In the genomic region with DNA sequence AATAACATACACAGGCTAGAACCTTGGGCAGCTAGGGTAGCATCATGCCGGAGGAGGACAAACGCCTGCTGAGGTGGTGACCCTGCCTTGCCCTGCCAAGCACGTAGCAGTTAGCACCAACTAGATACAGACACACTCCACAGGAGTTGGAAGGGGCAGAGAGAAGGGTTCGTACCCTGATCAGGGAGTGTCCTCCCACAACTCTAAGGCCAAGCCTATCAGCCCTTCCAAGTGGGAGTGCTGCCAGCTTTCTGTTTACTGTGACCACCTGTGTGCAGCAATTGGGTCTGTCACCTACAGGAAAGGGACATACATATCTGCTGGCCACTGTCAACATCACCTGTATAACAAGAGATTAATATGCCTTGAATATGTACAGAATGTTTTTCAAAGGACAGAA, we compare ENCODE assay signal across 11 cellular contexts. TPM values are rescaled to one million over a fixed set of nuclear protein-coding genes. Genes with fewer than 3 reads are reported as not detected.
A peak's percentile ranks its signal among the peaks of the same experiment; 100 is the strongest.
DNase-seq lines count a peak whose midpoint lies in the region; ATAC-seq and TF ChIP-seq lines count a peak whose summit lies in the region.
"Had no signal": no experiment of that assay in that cellular context is flagged by ENCODE, and none has a peak within 500 bp of the region (broad histone marks: within the 10 kb centered on the region; RNA-seq: fewer than 3 reads in every experiment).

No MANE protein-coding gene starts in this region.

- H3K9me2 ChIP-seq in GM23338 (ENCODE audit: insufficient read depth): no peaks in the 10 kb centered on the region

- H3K27ac ChIP-seq in GM23338 (ENCODE audit: low read depth): no peak overlapping the region
- peak overlapping the region; percentile 31 for H3K27ac ChIP-seq in muscle layer of duodenum (ENCODE audit: low read length)
- H3K27ac ChIP-seq: SJSA1 had no signal

- no peaks in the 10 kb centered on the region for H3K27me3 ChIP-seq in BE2C
- no peaks in the 10 kb centered on the region for H3K27me3 ChIP-seq in GM23338 (ENCODE audit: insufficient read depth)
- H3K27me3 ChIP-seq in muscle layer of duodenum (ENCODE audit: low read depth, low read length): no peaks in the 10 kb centered on the region
- H3K27me3 ChIP-seq in MG63: no peaks in the 10 kb centered on the region
- H3K27me3 ChIP-seq: SJSA1 had no signal

- peak overlapping the region; percentile 91; the same call in 1 of the 3 replicates for H3K4me3 Mint-ChIP-seq in GM23338
- H3K4me3 Mint-ChIP-seq in activated T-helper 1 cell treated with anti-CD3 and anti-CD28 coated beads, Interleukin-12 subunit alpha, Interleukin-12 subunit beta, Interleukin-2, Interleukin-4 antibody, amounts not matched to agents 30 ng/mL and 10 ng/mL and 1 ng/mL, durations not matched to agents 14 hours and 24 hours and 36 hours: peak overlapping the region; percentile 89

- H2AFZ ChIP-seq in GM23338: no peak overlapping the region

- H3K36me3 ChIP-seq in BE2C (peaks cover 47% of the 10 kb centered on the region), GM23338 (ENCODE audit: insufficient read depth) (no peaks in the 10 kb centered on the region), muscle layer of duodenum (ENCODE audit: control insufficient read depth in 1 of 2, insufficient read depth in 2 of 2, low read length in 2 of 2) (peaks cover 0 to 28% of the 10 kb centered on the region in 2 donors), MG63 (peaks cover 23% of the 10 kb centered on the region)

- peaks cover 8% of the 10 kb centered on the region for H3K4me1 Mint-ChIP-seq in GM23338
- peaks cover 8% of the 10 kb centered on the region for H3K4me1 Mint-ChIP-seq in activated T-helper 1 cell treated with anti-CD3 and anti-CD28 coated beads, Interleukin-12 subunit alpha, Interleukin-12 subunit beta, Interleukin-2, Interleukin-4 antibody, amounts not matched to agents 30 ng/mL and 10 ng/mL and 1 ng/mL, durations not matched to agents 14 hours and 24 hours and 36 hours (ENCODE audit: low read depth)

- H3K4me2 ChIP-seq in GM23338: no peak overlapping the region

- H3K4me1 ChIP-seq in BE2C (peaks cover 5% of the 10 kb centered on the region; the same call in 1 of the 2 replicates), GM23338 (ENCODE audit: insufficient read depth) (peaks cover 9% of the 10 kb centered on the region), muscle layer of duodenum (ENCODE audit: control insufficient read depth in 1 of 2, insufficient read depth in 2 of 2, low read length in 2 of 2) (peaks cover 18 to 32% of the 10 kb centered on the region in 2 donors)

- ATAC-seq in GM23338: no peak

- no peaks in the 10 kb centered on the region for H4K20me1 ChIP-seq in GM23338 (replicated peaks; ENCODE audit: insufficient read depth)

- H3K27ac Mint-ChIP-seq in GM23338: no peak overlapping the region
- no peak overlapping the region for H3K27ac Mint-ChIP-seq in activated T-helper 1 cell treated with anti-CD3 and anti-CD28 coated beads, Interleukin-12 subunit alpha, Interleukin-12 subunit beta, Interleukin-2, Interleukin-4 antibody, amounts not matched to agents 30 ng/mL and 10 ng/mL and 1 ng/mL, durations not matched to agents 14 hours and 24 hours and 36 hours

- H3K4me3 ChIP-seq in BE2C (ENCODE audit: low read depth, low read length) (peak overlapping the region; percentile 94), GM23338 (no peak overlapping the region), muscle layer of duodenum (ENCODE audit: low read depth in 1 of 2, low read length in 2 of 2) (no peak overlapping the region), MG63 (no peak overlapping the region)

- intact Hi-C loops in activated T-helper 1 cell treated with anti-CD3 and anti-CD28 coated beads, Interleukin-12 subunit alpha, Interleukin-12 subunit beta, Interleukin-2, Interleukin-4 antibody, amounts not matched to agents 30 ng/mL and 10 ng/mL and 1 ng/mL, durations not matched to agents 14 hours and 24 hours and 36 hours (cut with micrococcal nuclease): loop anchor here (5.0 to 10.0 kb wide), 5 partner anchors 41 to 889 kb away; a partner anchor contains a TSS

- peaks cover 8% of the 10 kb centered on the region for H3K27me3 Mint-ChIP-seq in GM23338 (ENCODE audit: insufficient read depth, low read depth, poor library complexity)
- H3K27me3 Mint-ChIP-seq in activated T-helper 1 cell treated with anti-CD3 and anti-CD28 coated beads, Interleukin-12 subunit alpha, Interleukin-12 subunit beta, Interleukin-2, Interleukin-4 antibody, amounts not matched to agents 30 ng/mL and 10 ng/mL and 1 ng/mL, durations not matched to agents 14 hours and 24 hours and 36 hours (ENCODE audit: insufficient read depth): peaks cover 6% of the 10 kb centered on the region

- TF ChIP-seq CTCF in BE2C (IDR thresholded peaks at IDR 0.05; ENCODE audit: low read depth, low read length): no peak
- no peak for TF ChIP-seq CTCF in GM23338 (conservative IDR thresholded peaks at IDR 0.05; ENCODE audit: low read depth in 2 of 2)

- 0 out of 2 replicates have a peak, but pooled peaks cover 4% of the 10 kb centered on the region for H3K79me2 ChIP-seq in GM23338 (replicated peaks; ENCODE audit: insufficient read depth)

- no peak for DNase-seq in BE2C
- DNase-seq in GM23338 (ENCODE audit: low spot score): no peak
- no peak for DNase-seq in activated T-helper 1 cell treated with anti-CD3 and anti-CD28 coated beads, Interleukin-12 subunit alpha, Interleukin-12 subunit beta, Interleukin-2, Interleukin-4 antibody, amounts not matched to agents 30 ng/mL and 10 ng/mL and 1 ng/mL, durations not matched to agents 14 hours and 24 hours and 36 hours (ENCODE audit: low spot score)
- no peak for DNase-seq in stimulated activated CD4-positive, alpha-beta T cell treated with anti-CD3 and anti-CD28 coated beads, Interleukin-4, amount 100 ng/mL, for 4 hours
- DNase-seq in NCI-H526 (lab: John Stamatoyannopoulos, UW): no peak
- DNase-seq in MG63: no peak
- DNase-seq in GF-D8 (lab: John Stamatoyannopoulos, UW): no peak
- DNase-seq: MV-4-11, retina had no signal

- 0 out of 3 replicates have a peak, but pooled peaks cover 8% of the 10 kb centered on the region for H3K36me3 Mint-ChIP-seq in GM23338 (ENCODE audit: low read depth)
- H3K36me3 Mint-ChIP-seq in activated T-helper 1 cell treated with anti-CD3 and anti-CD28 coated beads, Interleukin-12 subunit alpha, Interleukin-12 subunit beta, Interleukin-2, Interleukin-4 antibody, amounts not matched to agents 30 ng/mL and 10 ng/mL and 1 ng/mL, durations not matched to agents 14 hours and 24 hours and 36 hours (ENCODE audit: low read depth): peaks cover 3% of the 10 kb centered on the region

- peaks cover 10% of the 10 kb centered on the region; the same call in 1 of the 2 replicates for H3F3A ChIP-seq in GM23338 (replicated peaks; ENCODE audit: low read depth)

- no peaks in the 10 kb centered on the region for H3K9me3 ChIP-seq in BE2C
- no peaks in the 10 kb centered on the region for H3K9me3 ChIP-seq in muscle layer of duodenum (ENCODE audit: control insufficient read depth in 1 of 2, low read length in 2 of 2)
- no peaks in the 10 kb centered on the region for H3K9me3 ChIP-seq in MG63
- H3K9me3 ChIP-seq: SJSA1 had no signal

- H3K9me3 Mint-ChIP-seq in GM23338: no peaks in the 10 kb centered on the region
- H3K9me3 Mint-ChIP-seq in activated T-helper 1 cell treated with anti-CD3 and anti-CD28 coated beads, Interleukin-12 subunit alpha, Interleukin-12 subunit beta, Interleukin-2, Interleukin-4 antibody, amounts not matched to agents 30 ng/mL and 10 ng/mL and 1 ng/mL, durations not matched to agents 14 hours and 24 hours and 36 hours: no peaks in the 10 kb centered on the region

RNA-seq across cellular contexts. Expression of a gene that starts 1.9 kb away (rescaled TPM):
- polyA plus RNA-seq in BE2C (2012; ENCODE audit: insufficient read depth, insufficient read length, low read depth): 136 TPM
- total RNA-seq in GM23338 (2014; rRNA removed; shearing (Covaris generic)): 25.9 and 38.8 TPM in 2 replicates
- 20.4 and 21.8 TPM in 2 replicates for polyA plus RNA-seq in GM23338 (2016; fragmentation: Nextera tagmentation; extraction: Ambion mirVana)
- total RNA-seq in activated T-helper 1 cell treated with anti-CD3 and anti-CD28 coated beads, Interleukin-12 subunit alpha, Interleukin-12 subunit beta, Interleukin-2, Interleukin-4 antibody, amounts not matched to agents 30 ng/mL and 10 ng/mL and 1 ng/mL, durations not matched to agents 14 hours and 24 hours and 36 hours: 35.1 and 36.8 TPM in 2 replicates
- 33.8 and 46.5 TPM in 2 replicates for total RNA-seq in MG63 (2014; rRNA removed; shearing (Covaris generic); ENCODE audit: low replicate concordance)

RNA-seq across cellular contexts. Expression of a gene that starts 11.2 kb away (rescaled TPM):
- polyA plus RNA-seq in BE2C (2012; ENCODE audit: insufficient read depth, insufficient read length, low read depth): 11.2 TPM
- not detected in 2 replicates for total RNA-seq in GM23338 (2014; rRNA removed; shearing (Covaris generic))
- not detected in 2 replicates for polyA plus RNA-seq in GM23338 (2016; fragmentation: Nextera tagmentation; extraction: Ambion mirVana)
- total RNA-seq in activated T-helper 1 cell treated with anti-CD3 and anti-CD28 coated beads, Interleukin-12 subunit alpha, Interleukin-12 subunit beta, Interleukin-2, Interleukin-4 antibody, amounts not matched to agents 30 ng/mL and 10 ng/mL and 1 ng/mL, durations not matched to agents 14 hours and 24 hours and 36 hours: 0.18 and 0.22 TPM in 2 replicates
- total RNA-seq in MG63 (2014; rRNA removed; shearing (Covaris generic); ENCODE audit: low replicate concordance): 1.1 and 10.0 TPM in 2 replicates

RNA-seq across cellular contexts. Expression of a gene that starts 21.7 kb away (rescaled TPM):
- 142 TPM for polyA plus RNA-seq in BE2C (2012; ENCODE audit: insufficient read depth, insufficient read length, low read depth)
- total RNA-seq in GM23338 (2014; rRNA removed; shearing (Covaris generic)): 39.9 and 41.1 TPM in 2 replicates
- polyA plus RNA-seq in GM23338 (2016; fragmentation: Nextera tagmentation; extraction: Ambion mirVana): 7.7 and 9.2 TPM in 2 replicates
- total RNA-seq in activated T-helper 1 cell treated with anti-CD3 and anti-CD28 coated beads, Interleukin-12 subunit alpha, Interleukin-12 subunit beta, Interleukin-2, Interleukin-4 antibody, amounts not matched to agents 30 ng/mL and 10 ng/mL and 1 ng/mL, durations not matched to agents 14 hours and 24 hours and 36 hours: 81.9 and 87.5 TPM in 2 replicates
- 21.2 and 25.3 TPM in 2 replicates for total RNA-seq in MG63 (2014; rRNA removed; shearing (Covaris generic); ENCODE audit: low replicate concordance)

RNA-seq across cellular contexts. Expression of a gene that starts 28.6 kb away (rescaled TPM):
- polyA plus RNA-seq in BE2C (2012; ENCODE audit: insufficient read depth, insufficient read length, low read depth): 4.4 TPM
- total RNA-seq in GM23338 (2014; rRNA removed; shearing (Covaris generic)): 0.07 and 0.16 TPM in 2 replicates
- 0.09 and 0.44 TPM in 2 replicates for polyA plus RNA-seq in GM23338 (2016; fragmentation: Nextera tagmentation; extraction: Ambion mirVana)
- not detected in 2 replicates for total RNA-seq in activated T-helper 1 cell treated with anti-CD3 and anti-CD28 coated beads, Interleukin-12 subunit alpha, Interleukin-12 subunit beta, Interleukin-2, Interleukin-4 antibody, amounts not matched to agents 30 ng/mL and 10 ng/mL and 1 ng/mL, durations not matched to agents 14 hours and 24 hours and 36 hours
- not detected in 2 replicates for total RNA-seq in MG63 (2014; rRNA removed; shearing (Covaris generic); ENCODE audit: low replicate concordance)
- total RNA-seq: SJSA1 had no signal

RNA-seq across cellular contexts. Expression of a gene that starts 36.7 kb away (rescaled TPM):
- polyA plus RNA-seq in BE2C (2012; ENCODE audit: insufficient read depth, insufficient read length, low read depth): 3.2 TPM
- 0.45 and 1.7 TPM in 2 replicates for total RNA-seq in GM23338 (2014; rRNA removed; shearing (Covaris generic))
- 1.4 and 1.5 TPM in 2 replicates for polyA plus RNA-seq in GM23338 (2016; fragmentation: Nextera tagmentation; extraction: Ambion mirVana)
- 0.88 and 0.93 TPM in 2 replicates for total RNA-seq in activated T-helper 1 cell treated with anti-CD3 and anti-CD28 coated beads, Interleukin-12 subunit alpha, Interleukin-12 subunit beta, Interleukin-2, Interleukin-4 antibody, amounts not matched to agents 30 ng/mL and 10 ng/mL and 1 ng/mL, durations not matched to agents 14 hours and 24 hours and 36 hours
- 0.56 TPM in 1 of 2 replicates, not detected in the other for total RNA-seq in MG63 (2014; rRNA removed; shearing (Covaris generic); ENCODE audit: low replicate concordance)
- total RNA-seq: SJSA1 had no signal
